Comparison of ENCODE assay signal across 8 cellular contexts in genomic region chr10:14971867-14972448, GRCh38. TPM values are rescaled to one million over a fixed set of nuclear protein-coding genes. Genes with fewer than 3 reads are reported as not detected.
A peak's percentile ranks its signal among the peaks of the same experiment; 100 is the strongest.
DNase-seq lines count a peak whose midpoint lies in the region; ATAC-seq and TF ChIP-seq lines count a peak whose summit lies in the region.

No MANE protein-coding gene starts in this region.

- no peak overlapping the region for H3K4me3 Mint-ChIP-seq in activated T-cell treated with anti-CD3 and anti-CD28 coated beads, Interleukin-2, amount 50 U/mL, for 72 hours

- no peak for TF ChIP-seq POLR2A in ovary (IDR thresholded peaks at IDR 0.05)

- no peaks in the 10 kb centered on the region for H3K9me3 Mint-ChIP-seq in activated T-cell treated with anti-CD3 and anti-CD28 coated beads, Interleukin-2, amount 50 U/mL, for 72 hours

- no peak overlapping the region for H3K4me3 ChIP-seq in ovary

- no peak for TF ChIP-seq CTCF in ovary (IDR thresholded peaks at IDR 0.05)

- WGBS in ovary, 3 donors = 53 to 56% (median 55%) methylated on average over 4 of the region's 4 CpGs

- H3K4me1 Mint-ChIP-seq in activated T-cell treated with anti-CD3 and anti-CD28 coated beads, Interleukin-2, amount 50 U/mL, for 72 hours (ENCODE audit: low read depth) = no peaks in the 10 kb centered on the region

- peaks cover 12% of the 10 kb centered on the region for H3K27me3 Mint-ChIP-seq in activated T-cell treated with anti-CD3 and anti-CD28 coated beads, Interleukin-2, amount 50 U/mL, for 72 hours (ENCODE audit: low read depth)

- intact Hi-C loops in left ventricle myocardium superior (cut with micrococcal nuclease) = no loop called here
- intact Hi-C loops in ovary (cut with DNase I) = no loop called here

- H3K27ac Mint-ChIP-seq in activated T-cell treated with anti-CD3 and anti-CD28 coated beads, Interleukin-2, amount 50 U/mL, for 72 hours = no peak overlapping the region

- no peak for TF ChIP-seq EP300 in ovary (IDR thresholded peaks at IDR 0.05)

- no peaks in the 10 kb centered on the region for H3K27me3 ChIP-seq in ovary

- H3K36me3 Mint-ChIP-seq in activated T-cell treated with anti-CD3 and anti-CD28 coated beads, Interleukin-2, amount 50 U/mL, for 72 hours (ENCODE audit: insufficient read depth in 2 of 2) = no peaks in the 10 kb centered on the region

- DNase-seq in Daoy (ENCODE audit: low read depth) (peak; percentile 37), MV-4-11 (lab: John Stamatoyannopoulos, UW) (peak; percentile 33), left ventricle myocardium superior (peak; percentile 37), middle frontal gyrus (ENCODE audit: extremely low spot score, low spot score) (no peak), NCI-H1436 (lab: John Stamatoyannopoulos, UW) (no peak), ovary (no peak)
- peak; percentile 52 to 54 for DNase-seq in activated T-cell treated with anti-CD3 and anti-CD28 coated beads, Interleukin-2, amount 50 U/mL, for 72 hours
- DNase-seq in stimulated activated CD8-positive, alpha-beta memory T cell treated with anti-CD3 and anti-CD28 coated beads, Interleukin-4, amount 100 ng/mL, for 24 hours (ENCODE audit: low read depth) = peak; percentile 36

- no peaks in the 10 kb centered on the region for H3K36me3 ChIP-seq in ovary

- no peak overlapping the region for H3K27ac ChIP-seq in ovary

- no peaks in the 10 kb centered on the region for H3K9me3 ChIP-seq in ovary

- ATAC-seq in activated T-cell treated with anti-CD3 and anti-CD28 coated beads, Interleukin-2, amount 50 U/mL, for 72 hours (replicated peaks in 1 of 2) = peak; percentile 54 to 70
- no peak for ATAC-seq in left ventricle myocardium superior

- H3K4me1 ChIP-seq in ovary (ENCODE audit: insufficient read depth) = no peaks in the 10 kb centered on the region

RNA-seq across cellular contexts. Expression of gene MEIG1, which starts 12.8 kb away (rescaled TPM):
- total RNA-seq in Daoy (2014; rRNA removed; shearing (Covaris generic)) = not detected in 2 replicates
- total RNA-seq in activated T-cell treated with anti-CD3 and anti-CD28 coated beads, Interleukin-2, amount 50 U/mL, for 72 hours = 1 to 10 TPM in 1 of 2 donors, not detected in 1; 2.4 TPM
- total RNA-seq in left ventricle myocardium superior (not detected), ovary (under 1 TPM in 1 of 7 donors, not detected in 6; 0.69 TPM)
- polyA plus RNA-seq in ovary = under 1 TPM in 1 of 2 donors, not detected in 1; 0.67 TPM

RNA-seq across cellular contexts. Expression of gene DCLRE1C, which starts 18.1 kb away (rescaled TPM):
- 9.9 and 10.2 TPM in 2 replicates for total RNA-seq in Daoy (2014; rRNA removed; shearing (Covaris generic))
- total RNA-seq in activated T-cell treated with anti-CD3 and anti-CD28 coated beads, Interleukin-2, amount 50 U/mL, for 72 hours = 10 to 100 TPM; 22.9 to 25.8 TPM
- total RNA-seq in left ventricle myocardium superior (2.7 TPM), ovary (10 to 100 TPM in 3 of 7 donors, 1 to 10 TPM in 4; 6.3 to 12.9 (median 8.8) TPM)
- 10 to 100 TPM in 1 of 2 donors, 1 to 10 TPM in 1; 5.0 to 11.8 TPM for polyA plus RNA-seq in ovary

Comparison
In these comparisons a context has a peak if more than half of its experiments do, and no peak if none do; other contexts are left out.
1. DNase-seq: peak in Daoy (single experiment), MV-4-11 (single experiment), activated T-cell treated with anti-CD3 and anti-CD28 coated beads, Interleukin-2, amount 50 U/mL, for 72 hours (2 of 2), left ventricle myocardium superior (single experiment) and stimulated activated CD8-positive, alpha-beta memory T cell treated with anti-CD3 and anti-CD28 coated beads, Interleukin-4, amount 100 ng/mL, for 24 hours (single experiment); none in middle frontal gyrus (single experiment), NCI-H1436 (single experiment) and ovary (0 of 5).